In the genomic region with DNA sequence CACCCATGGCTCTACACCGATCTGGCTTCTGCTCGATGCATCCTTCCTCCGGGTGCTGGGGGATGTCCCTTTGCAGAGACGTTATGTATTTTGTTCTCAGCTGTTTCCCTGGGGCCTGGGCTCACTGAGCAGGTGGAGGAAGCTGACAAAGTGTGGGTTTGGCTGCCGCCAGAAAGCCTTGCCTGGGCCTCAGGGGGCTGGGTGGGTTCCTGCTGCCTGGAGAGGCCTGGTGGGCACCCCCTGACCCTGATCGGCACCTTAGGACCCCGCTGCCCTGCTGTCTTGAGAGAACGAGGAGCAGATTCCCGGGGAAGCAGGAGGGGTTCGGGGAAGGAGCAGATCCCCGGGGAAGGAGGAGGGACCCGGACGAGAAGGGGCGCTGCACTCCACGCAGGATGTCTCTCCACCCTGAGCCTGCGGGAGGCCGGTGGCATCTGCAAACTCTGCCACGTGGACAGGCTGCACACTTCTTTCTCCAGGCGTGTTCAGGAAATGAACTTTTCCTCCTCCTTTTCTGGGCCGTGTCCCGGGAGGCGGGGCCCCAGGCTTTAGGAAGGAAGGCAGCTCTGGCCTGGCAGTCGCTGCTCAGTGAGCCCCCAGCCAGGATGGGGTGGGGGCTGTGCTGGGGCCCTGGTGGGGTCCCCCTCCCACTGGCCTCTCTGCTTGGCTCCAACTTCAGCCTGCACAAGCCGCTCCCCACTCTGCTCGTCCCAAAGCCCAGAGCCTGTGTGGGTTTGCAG, we compare ENCODE assay signal across 8 cellular contexts.
DNase-seq lines count a peak whose midpoint lies in the region; ATAC-seq and TF ChIP-seq lines count a peak whose summit lies in the region.

No MANE protein-coding gene starts in this region.

- H3K9ac ChIP-seq in smooth muscle cell (ENCODE audit: low read depth) = no peak overlapping the region

- peak overlapping the region in 11 of 12 donors; percentile 42 to 76 (median 65) for H3K27ac ChIP-seq in heart left ventricle
- H3K27ac ChIP-seq in smooth muscle cell (ENCODE audit: low read depth) = peak overlapping the region; percentile 44

- TF ChIP-seq POLR2A in heart left ventricle (IDR thresholded peaks at IDR 0.05) = no peak

- no peaks in the 10 kb centered on the region for H3K36me3 ChIP-seq in heart left ventricle
- H3K36me3 ChIP-seq in smooth muscle cell (ENCODE audit: low read depth) = no peaks in the 10 kb centered on the region

- intact Hi-C loops in heart left ventricle (cut with DNase I) = loop anchor here in 2 of 10 donors (5.0 to 10.0 kb wide), 2 partner anchors 60 to 167 kb away; partner anchors contain the start of gene COL5A1 (in 1 of the 2)

- H3K4me2 ChIP-seq in smooth muscle cell = peak overlapping the region; percentile 14

- no peaks in the 10 kb centered on the region for H3K79me2 ChIP-seq in smooth muscle cell (ENCODE audit: low read depth)

- H3K4me3 ChIP-seq in heart left ventricle = no peak overlapping the region
- no peak overlapping the region for H3K4me3 ChIP-seq in smooth muscle cell

- TF ChIP-seq CTCF in heart left ventricle (IDR thresholded peaks at IDR 0.05) (no peak), smooth muscle cell (IDR thresholded peaks at IDR 0.05; ENCODE audit: borderline replicate concordance, insufficient read depth, poor library complexity, severe bottlenecking) (no peak)

- H3F3A ChIP-seq in smooth muscle cell (ENCODE audit: low read depth) = no peaks in the 10 kb centered on the region

- no peaks in the 10 kb centered on the region for H4K20me1 ChIP-seq in smooth muscle cell (ENCODE audit: low read depth)

- no peaks in the 10 kb centered on the region for H3K27me3 ChIP-seq in heart left ventricle
- H3K27me3 ChIP-seq in smooth muscle cell (ENCODE audit: low read depth) = no peaks in the 10 kb centered on the region

- 21 to 45% (median 36%) methylated on average over 17 to 25 of the region's 25 CpGs for WGBS in heart left ventricle, 4 donors
- 53% methylated on average over 24 of the region's 25 CpGs for WGBS in smooth muscle cell (ENCODE audit: low lambda C conversion rate)

- H3K9me3 ChIP-seq in heart left ventricle (no peaks in the 10 kb centered on the region), smooth muscle cell (replicated peaks; ENCODE audit: low read depth) (no peaks in the 10 kb centered on the region)

- peaks cover 0 to 42% (median 23%) of the 10 kb centered on the region in 12 donors for H3K4me1 ChIP-seq in heart left ventricle
- H3K4me1 ChIP-seq in smooth muscle cell (ENCODE audit: low read depth) = no peaks in the 10 kb centered on the region

- peak; percentile 48 to 91 (median 68) for ATAC-seq in heart left ventricle
- ATAC-seq in HG03571 (IDR thresholded peaks at IDR 0.05; ENCODE audit: unreplicated experiment) = no peak
- no peak for ATAC-seq in GM21528 (IDR thresholded peaks at IDR 0.05; ENCODE audit: low FRiP score, unreplicated experiment)

- peak; percentile 77 for DNase-seq in GM04504 (ENCODE audit: low read depth)
- peak; percentile 39 to 44 for DNase-seq in activated T-cell treated with anti-CD3 and anti-CD28 coated beads, Interleukin-2, amount 50 U/mL, for 48 hours
- peak; percentile 78 to 84 (median 83) for DNase-seq in heart left ventricle
- DNase-seq in smooth muscle cell (lab: John Stamatoyannopoulos, UW; ENCODE audit: unreplicated experiment) = peak; percentile 37
- DNase-seq in HPDE6-E6E7 (ENCODE audit: extremely low spot score) = no peak
- no peak for DNase-seq in HK-2 (ENCODE audit: unreplicated experiment)

- H2AFZ ChIP-seq in smooth muscle cell (ENCODE audit: low read depth) = no peak overlapping the region

Comparison
In these comparisons a context has a peak if more than half of its experiments do, and no peak if none do; other contexts are left out.
1. DNase-seq: peak in GM04504 (single experiment), activated T-cell treated with anti-CD3 and anti-CD28 coated beads, Interleukin-2, amount 50 U/mL, for 48 hours (2 of 2), heart left ventricle (5 of 5) and smooth muscle cell (single experiment); none in HPDE6-E6E7 (single experiment) and HK-2 (single experiment).
2. ATAC-seq: peak in heart left ventricle (4 of 4); none in HG03571 (single experiment) and GM21528 (single experiment).